10 cellular contexts compared by ENCODE assay signal in the genomic region with DNA sequence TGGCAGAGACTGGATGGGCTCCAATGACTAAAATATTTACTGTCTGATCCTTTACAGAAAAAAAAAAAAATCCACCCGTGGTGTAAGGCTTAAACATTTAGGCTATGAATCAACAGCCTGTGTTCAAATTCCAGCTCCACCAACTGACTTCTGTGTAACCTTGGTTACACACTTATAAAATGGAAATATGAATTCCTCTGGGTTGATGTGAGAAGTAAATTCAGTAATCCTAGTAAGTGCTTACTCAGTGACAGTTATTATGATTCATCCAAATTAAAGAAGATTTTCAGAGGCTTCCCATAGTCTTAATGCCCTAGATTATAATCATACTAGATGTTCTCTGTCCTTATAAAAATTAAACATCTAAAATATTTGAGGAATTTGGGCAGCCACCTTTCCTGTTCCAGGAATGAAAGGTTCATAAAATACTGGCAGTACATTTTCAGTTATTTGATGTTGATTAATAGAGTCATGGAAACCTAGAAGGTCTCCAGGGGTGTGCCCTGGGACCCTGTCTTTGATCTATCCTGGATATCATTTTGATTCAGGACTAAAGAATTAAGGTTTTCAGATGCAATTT.
DNase-seq lines count a peak whose midpoint lies in the region; ATAC-seq and TF ChIP-seq lines count a peak whose summit lies in the region.
"Had no signal": no experiment of that assay in that cellular context is flagged by ENCODE, and none has a peak within 500 bp of the region (broad histone marks: within the 10 kb centered on the region; RNA-seq: fewer than 3 reads in every experiment).

No MANE protein-coding gene starts in this region.

- H3K9me3 ChIP-seq in naive thymus-derived CD4-positive, alpha-beta T cell (ENCODE audit: control insufficient read depth in 2 of 3, low read length in 3 of 3): no peaks in the 10 kb centered on the region

- no peaks in the 10 kb centered on the region for H3K4me1 Mint-ChIP-seq in glutamatergic neuron (ENCODE audit: low read depth, unreplicated experiment)
- no peaks in the 10 kb centered on the region for H3K4me1 Mint-ChIP-seq in naive thymus-derived CD4-positive, alpha-beta T cell

- H3K36me3 ChIP-seq in naive thymus-derived CD4-positive, alpha-beta T cell (ENCODE audit: control insufficient read depth in 2 of 3, insufficient read depth in 3 of 3, low read length in 3 of 3): no peaks in the 10 kb centered on the region

- no peak for ATAC-seq in naive thymus-derived CD4-positive, alpha-beta T cell

- in situ Hi-C loops in SK-MEL-5 (cut with HindIII; ENCODE audit: low pct_unique_long_range_greater_than_20kb, low sequenced_read_pairs): loop anchor here (25.0 kb wide), 1 partner anchor 138 kb away; no protein-coding TSS in a partner anchor
- in situ Hi-C loops in G401 (cut with HindIII; ENCODE audit: low sequenced_read_pairs): no loop called here

- H3K4me3 ChIP-seq in fibroblast of the aortic adventitia (ENCODE audit: low read depth, low read length) (no peak overlapping the region), skeletal muscle cell (ENCODE audit: low read depth, low read length) (no peak overlapping the region)
- H3K4me3 ChIP-seq in naive thymus-derived CD4-positive, alpha-beta T cell (ENCODE audit: low read length): no peak overlapping the region

- H3K27ac Mint-ChIP-seq in glutamatergic neuron (ENCODE audit: unreplicated experiment): no peak overlapping the region
- no peak overlapping the region for H3K27ac Mint-ChIP-seq in naive thymus-derived CD4-positive, alpha-beta T cell
- H3K27ac Mint-ChIP-seq: activated CD4-positive, alpha-beta memory T cell treated with anti-CD3 and anti-CD28 coated beads for 36 hours had no signal

- POLR2A ChIA-PET in naive thymus-derived CD4-positive, alpha-beta T cell (lab: Charles Lee): interaction anchor here (0.7 to 0.8 kb wide), 2 partner anchors 14 to 17 kb away, joined by 3 to 6 read pairs; no protein-coding TSS in a partner anchor

- intact Hi-C loops in naive thymus-derived CD4-positive, alpha-beta T cell (cut with micrococcal nuclease): no loop called here

- no peaks in the 10 kb centered on the region for H3K36me3 Mint-ChIP-seq in glutamatergic neuron (ENCODE audit: unreplicated experiment)
- no peaks in the 10 kb centered on the region for H3K36me3 Mint-ChIP-seq in naive thymus-derived CD4-positive, alpha-beta T cell
- H3K36me3 Mint-ChIP-seq: activated CD4-positive, alpha-beta memory T cell treated with anti-CD3 and anti-CD28 coated beads for 36 hours had no signal

- TF ChIP-seq CTCF in fibroblast of the aortic adventitia (IDR thresholded peaks at IDR 0.05; ENCODE audit: insufficient read depth, low read length) (no peak), glutamatergic neuron (IDR thresholded peaks at IDR 0.05; ENCODE audit: partially characterized antibody, unreplicated experiment) (no peak)

- CTCF ChIA-PET in naive thymus-derived CD4-positive, alpha-beta T cell (lab: Charles Lee): no interaction called here

- DNase-seq in GM03348 (ENCODE audit: low spot score): peak; percentile 88
- peak; percentile 34 for DNase-seq in SK-MEL-5 (ENCODE audit: low read depth, low spot score)
- DNase-seq in fibroblast of the aortic adventitia (ENCODE audit: low read depth): peak; percentile 96
- DNase-seq in skeletal muscle cell (ENCODE audit: low read depth): peak; percentile 84
- no peak for DNase-seq in central memory CD4-positive, alpha-beta T cell
- DNase-seq in G401 (ENCODE audit: low spot score): no peak
- no peak for DNase-seq in glutamatergic neuron
- DNase-seq in naive thymus-derived CD4-positive, alpha-beta T cell: no peak
- DNase-seq: activated CD4-positive, alpha-beta memory T cell treated with anti-CD3 and anti-CD28 coated beads for 36 hours; NCI-H2171 had no signal

- no peaks in the 10 kb centered on the region for H3K27me3 ChIP-seq in naive thymus-derived CD4-positive, alpha-beta T cell (ENCODE audit: control insufficient read depth in 2 of 2, insufficient read depth in 2 of 2, low read length in 2 of 2)

- H3K27me3 Mint-ChIP-seq in glutamatergic neuron (ENCODE audit: unreplicated experiment): no peaks in the 10 kb centered on the region
- H3K27me3 Mint-ChIP-seq in naive thymus-derived CD4-positive, alpha-beta T cell: no peaks in the 10 kb centered on the region
- H3K27me3 Mint-ChIP-seq: activated CD4-positive, alpha-beta memory T cell treated with anti-CD3 and anti-CD28 coated beads for 36 hours had no signal

- peaks cover 1% of the 10 kb centered on the region for H3K9me3 Mint-ChIP-seq in glutamatergic neuron (ENCODE audit: unreplicated experiment)
- H3K9me3 Mint-ChIP-seq in naive thymus-derived CD4-positive, alpha-beta T cell: no peaks in the 10 kb centered on the region
- H3K9me3 Mint-ChIP-seq: activated CD4-positive, alpha-beta memory T cell treated with anti-CD3 and anti-CD28 coated beads for 36 hours had no signal

- no peak overlapping the region for H3K4me3 Mint-ChIP-seq in glutamatergic neuron (ENCODE audit: unreplicated experiment)
- H3K4me3 Mint-ChIP-seq in naive thymus-derived CD4-positive, alpha-beta T cell: no peak overlapping the region
- H3K4me3 Mint-ChIP-seq: activated CD4-positive, alpha-beta memory T cell treated with anti-CD3 and anti-CD28 coated beads for 36 hours had no signal

- H3K27ac ChIP-seq in naive thymus-derived CD4-positive, alpha-beta T cell (ENCODE audit: low read depth, low read length): no peak overlapping the region

- H3K4me1 ChIP-seq in naive thymus-derived CD4-positive, alpha-beta T cell (ENCODE audit: control insufficient read depth in 2 of 2, insufficient read depth in 2 of 2, low read length in 2 of 2): no peaks in the 10 kb centered on the region

Comparison
In these comparisons a context has a peak if more than half of its experiments do, and no peak if none do; other contexts are left out.
1. DNase-seq: peak in GM03348 (single experiment), SK-MEL-5 (single experiment), fibroblast of the aortic adventitia (single experiment) and skeletal muscle cell (single experiment); none in central memory CD4-positive, alpha-beta T cell (single experiment), G401 (single experiment), glutamatergic neuron (single experiment) and naive thymus-derived CD4-positive, alpha-beta T cell (0 of 9).